ENCODE assay signal across 30 cellular contexts in genomic region chr11:70771099-70771885, GRCh38.
"Had no signal": no experiment of that assay in that cellular context is flagged by ENCODE, and none has a peak within 500 bp of the region (broad histone marks: within the 10 kb centered on the region; RNA-seq: fewer than 3 reads in every experiment).

No MANE protein-coding gene starts in this region.

- H3K4me1 ChIP-seq: Peyer's patch, SJCRH30 had no signal

- ATAC-seq: activated CD4-positive, alpha-beta T cell treated with anti-CD3 and anti-CD28 coated beads for 36 hours; activated T-helper 17 cell treated with anti-CD3 and anti-CD28 coated beads, Interleukin-2, amount 50 U/mL, for 72 hours had no signal

- H3K27me3 Mint-ChIP-seq: activated CD4-positive, alpha-beta memory T cell treated with anti-CD3 and anti-CD28 coated beads, Interleukin-2, amount 10 ng/mL, durations not matched to agents 7 days and 5 days; activated naive CD8-positive, alpha-beta T cell; activated T-helper 17 cell treated with anti-CD3 and anti-CD28 coated beads, Interleukin-2, amount 50 U/mL, for 72 hours had no signal

- H3K4me3 Mint-ChIP-seq: activated CD4-positive, alpha-beta memory T cell treated with anti-CD3 and anti-CD28 coated beads, Interleukin-2, amount 10 ng/mL, durations not matched to agents 7 days and 5 days; activated CD4-positive, alpha-beta T cell treated with anti-CD3 and anti-CD28 coated beads for 36 hours; activated naive CD4-positive, alpha-beta T cell treated with anti-CD3 and anti-CD28 coated beads for 36 hours; activated naive CD8-positive, alpha-beta T cell; activated T-helper 17 cell treated with anti-CD3 and anti-CD28 coated beads, Interleukin-2, amount 50 U/mL, for 72 hours had no signal

- H3K4me1 Mint-ChIP-seq: activated CD4-positive, alpha-beta memory T cell treated with anti-CD3 and anti-CD28 coated beads, Interleukin-2, amount 10 ng/mL, durations not matched to agents 7 days and 5 days; activated CD4-positive, alpha-beta T cell treated with anti-CD3 and anti-CD28 coated beads for 36 hours; activated T-helper 17 cell treated with anti-CD3 and anti-CD28 coated beads, Interleukin-2, amount 50 U/mL, for 72 hours had no signal

- H3K4me3 ChIP-seq: cardiac muscle cell, MG63, Peyer's patch, SJCRH30 had no signal

- H3K36me3 ChIP-seq: brain microvascular endothelial cell, cardiac muscle cell, MG63, Peyer's patch, SJCRH30 had no signal

- FAIRE-seq: astrocyte had no signal

- DNase-seq: activated CD4-positive, alpha-beta memory T cell treated with anti-CD3 and anti-CD28 coated beads, Interleukin-2, amount 10 ng/mL, durations not matched to agents 7 days and 5 days; activated CD4-positive, alpha-beta T cell treated with anti-CD3 and anti-CD28 coated beads for 36 hours; activated CD4-positive, alpha-beta T cell treated with anti-CD3 and anti-CD28 coated beads, Interleukin-2, amount 50 U/mL, for 1 hour; activated gamma-delta T cell; activated naive CD4-positive, alpha-beta T cell treated with anti-CD3 and anti-CD28 coated beads for 36 hours; activated T-cell treated with anti-CD3 and anti-CD28 coated beads for 4 hours; activated T-cell treated with anti-CD3 and anti-CD28 coated beads, Interleukin-2, amount 50 U/mL, for 48 hours; amygdala; brain microvascular endothelial cell; MG63; MV-4-11; NCI-H1092 treated with DMSO at 0.1 percent for 48 hours; NCI-H1417 treated with DMSO at 0.1 percent for 48 hours; NCI-H1694; NCI-H2029; NCI-H2107; NCI-H2171 treated with DMSO at 0.1 percent for 48 hours; NCI-H226; NCI-H526; Peyer's patch; Right ventricle myocardium superior; SJCRH30; SK-N-SH; T-helper 1 cell had no signal

- H3K9me3 Mint-ChIP-seq: activated CD4-positive, alpha-beta memory T cell treated with anti-CD3 and anti-CD28 coated beads, Interleukin-2, amount 10 ng/mL, durations not matched to agents 7 days and 5 days had no signal

- H3K36me3 Mint-ChIP-seq: activated naive CD8-positive, alpha-beta T cell had no signal

- H3K9me3 ChIP-seq: MG63, Peyer's patch, SJCRH30, SK-N-SH had no signal

- H3K27me3 ChIP-seq: brain microvascular endothelial cell, cardiac muscle cell, MG63, Peyer's patch, SJCRH30 had no signal

- H3K27ac ChIP-seq: brain microvascular endothelial cell, cardiac muscle cell, Peyer's patch, RWPE1, SJCRH30, VCaP had no signal

- H3K27ac Mint-ChIP-seq: activated CD4-positive, alpha-beta memory T cell treated with anti-CD3 and anti-CD28 coated beads, Interleukin-2, amount 10 ng/mL, durations not matched to agents 7 days and 5 days; activated CD4-positive, alpha-beta T cell treated with anti-CD3 and anti-CD28 coated beads for 36 hours; activated naive CD4-positive, alpha-beta T cell treated with anti-CD3 and anti-CD28 coated beads for 36 hours; activated naive CD8-positive, alpha-beta T cell; activated T-helper 17 cell treated with anti-CD3 and anti-CD28 coated beads, Interleukin-2, amount 50 U/mL, for 72 hours had no signal
